28 cellular contexts compared by ENCODE assay signal in the genomic region with DNA sequence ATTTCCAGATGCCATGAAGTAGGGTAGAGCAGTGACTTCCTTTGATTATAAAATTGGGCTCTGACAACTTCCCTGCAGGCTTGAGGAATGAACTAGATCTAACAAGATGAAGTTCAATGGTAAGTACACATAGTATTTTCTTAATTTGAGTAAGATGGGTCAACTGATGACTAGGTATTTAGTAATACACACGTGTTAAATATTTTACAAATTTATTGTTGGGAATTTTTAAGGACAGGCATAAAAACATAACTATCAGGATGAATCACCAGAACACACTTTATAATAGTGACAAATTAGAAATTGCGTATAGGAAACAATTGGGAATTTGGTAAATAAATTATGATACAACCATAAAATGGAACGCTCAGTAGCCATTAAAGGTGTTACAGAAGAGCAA.
"Had no signal": no experiment of that assay in that cellular context is flagged by ENCODE, and none has a peak within 500 bp of the region (broad histone marks: within the 10 kb centered on the region; RNA-seq: fewer than 3 reads in every experiment).

No MANE protein-coding gene starts in this region.

- H3K9me3 ChIP-seq: esophagus squamous epithelium, gastrocnemius medialis had no signal

- H3K4me1 ChIP-seq: esophagus squamous epithelium, gastrocnemius medialis, heart left ventricle had no signal

- H3K4me3 ChIP-seq: esophagus squamous epithelium, gastrocnemius medialis, heart left ventricle had no signal

- H3K27ac ChIP-seq: brain microvascular endothelial cell, epithelial cell of prostate, esophagus squamous epithelium, gastrocnemius medialis, heart left ventricle, WERI-Rb-1 had no signal

- DNase-seq: activated B cell treated with CpG ODN at 0.5 μM for 24 hours; activated CD4-positive, alpha-beta T cell treated with anti-CD3 and anti-CD28 coated beads for 48 hours; activated CD4-positive, alpha-beta T cell treated with anti-CD3 and anti-CD28 coated beads, Interleukin-2, amount 50 U/mL, for 1 hour; activated CD4-positive, alpha-beta T cell treated with anti-CD3 and anti-CD28 coated beads, Interleukin-2, amount 50 U/mL, for 48 hours; activated CD8-positive, alpha-beta memory T cell treated with anti-CD3 and anti-CD28 coated beads for 24 hours; activated CD8-positive, alpha-beta T cell treated with anti-CD3 and anti-CD28 coated beads for 36 hours; activated effector memory CD4-positive, alpha-beta T cell treated with Interleukin-2 at 50 U/mL for 16 hours; activated gamma-delta T cell treated with Interleukin-2 at 50 U/mL for 16 hours; activated naive CD4-positive, alpha-beta T cell treated with anti-CD3 and anti-CD28 coated beads, Interleukin-2, amount 50 U/mL, for 16 hours; activated naive CD4-positive, alpha-beta T cell treated with Interleukin-2 at 50 U/mL for 16 hours; activated T-cell treated with anti-CD3 and anti-CD28 coated beads, Interleukin-2, amount 50 U/mL, for 4 hours; amniotic stem cell; anterior cingulate cortex; brain microvascular endothelial cell; caudate nucleus; cortex of kidney; dermis blood vessel endothelial cell; effector CD4-positive, alpha-beta T cell; effector memory CD8-positive, alpha-beta T cell; esophagus squamous epithelium; gastrocnemius medialis; glutamatergic neuron; heart left ventricle; T1000; WERI-Rb-1 had no signal

- ATAC-seq: activated CD4-positive, CD25-positive, alpha-beta regulatory T cell treated with anti-CD3 and anti-CD28 coated beads, Interleukin-2, amount 50 U/mL, for 24 hours; activated CD8-positive, alpha-beta T cell treated with anti-CD3 and anti-CD28 coated beads for 36 hours; activated T-cell treated with anti-CD3 and anti-CD28 coated beads, Interleukin-2, amount 50 U/mL, for 4 hours; activated T-helper 17 cell treated with anti-CD3 and anti-CD28 coated beads, Interleukin-2, amount 50 U/mL, for 72 hours; effector memory CD8-positive, alpha-beta T cell; gastrocnemius medialis; heart left ventricle had no signal

- H3K27me3 ChIP-seq: brain microvascular endothelial cell, esophagus squamous epithelium, gastrocnemius medialis, heart left ventricle had no signal

- H3K36me3 ChIP-seq: brain microvascular endothelial cell, esophagus squamous epithelium, gastrocnemius medialis, heart left ventricle, WERI-Rb-1 had no signal
